Comparison of ENCODE assay signal across 5 cellular contexts in genomic region chr11:904380-904779, GRCh38.
"Had no signal": no experiment of that assay in that cellular context is flagged by ENCODE, and none has a peak within 500 bp of the region (broad histone marks: within the 10 kb centered on the region; RNA-seq: fewer than 3 reads in every experiment).

No MANE protein-coding gene starts in this region.

- ATAC-seq: HepG2 had no signal

- H3K27ac ChIP-seq: GM23248 had no signal

- H3K27ac Mint-ChIP-seq: IgD-negative memory B cell had no signal

- DNase-seq: GM23248, GOT3, HCEC 1CT had no signal

- H3K9me3 Mint-ChIP-seq: IgD-negative memory B cell had no signal

- H3K4me3 ChIP-seq: GM23248 had no signal

- H3K27me3 Mint-ChIP-seq: IgD-negative memory B cell had no signal
